ENCODE assay signal across 17 cellular contexts in genomic region chr1:234234199-234234598, GRCh38.
"Had no signal": no experiment of that assay in that cellular context is flagged by ENCODE, and none has a peak within 500 bp of the region (broad histone marks: within the 10 kb centered on the region; RNA-seq: fewer than 3 reads in every experiment).

No MANE protein-coding gene starts in this region.

- H3K9me3 Mint-ChIP-seq: naive thymus-derived CD8-positive, alpha-beta T cell; stimulated activated naive B cell treated with anti-CD40 and anti-IgM and Interleukin-4, amounts not matched to agents 10 μg/mL and 1 μg/mL and 100 μg/mL, for 72 hours; stimulated activated naive CD8-positive, alpha-beta T cell treated with anti-CD3 and anti-CD28 coated beads, Interleukin-15, amount 100 ng/mL, for 72 hours had no signal

- H3K4me3 Mint-ChIP-seq: naive thymus-derived CD8-positive, alpha-beta T cell; stimulated activated naive B cell treated with anti-CD40 and anti-IgM and Interleukin-4, amounts not matched to agents 10 μg/mL and 1 μg/mL and 100 μg/mL, for 72 hours; stimulated activated naive CD8-positive, alpha-beta T cell treated with anti-CD3 and anti-CD28 coated beads, Interleukin-15, amount 100 ng/mL, for 72 hours had no signal

- H3K4me1 ChIP-seq: right atrium auricular region, sigmoid colon, testis, transverse colon had no signal

- ATAC-seq: esophagus mucosa; heart right ventricle; naive thymus-derived CD8-positive, alpha-beta T cell; stimulated activated naive B cell treated with anti-CD40 and anti-IgM and Interleukin-4, amounts not matched to agents 10 μg/mL and 1 μg/mL and 100 μg/mL, for 72 hours; stimulated activated naive CD8-positive, alpha-beta T cell treated with anti-CD3 and anti-CD28 coated beads, Interleukin-15, amount 100 ng/mL, for 72 hours had no signal

- H3K27me3 ChIP-seq: ovary, right atrium auricular region, testis had no signal

- H3K36me3 ChIP-seq: heart right ventricle, ovary, right atrium auricular region, sigmoid colon, transverse colon had no signal

- H3K27ac Mint-ChIP-seq: naive thymus-derived CD8-positive, alpha-beta T cell; stimulated activated naive B cell treated with anti-CD40 and anti-IgM and Interleukin-4, amounts not matched to agents 10 μg/mL and 1 μg/mL and 100 μg/mL, for 72 hours; stimulated activated naive CD8-positive, alpha-beta T cell treated with anti-CD3 and anti-CD28 coated beads, Interleukin-15, amount 100 ng/mL, for 72 hours had no signal

- H3K36me3 Mint-ChIP-seq: naive thymus-derived CD8-positive, alpha-beta T cell; stimulated activated naive B cell treated with anti-CD40 and anti-IgM and Interleukin-4, amounts not matched to agents 10 μg/mL and 1 μg/mL and 100 μg/mL, for 72 hours had no signal

- H3K4me3 ChIP-seq: heart right ventricle, ovary, right atrium auricular region, sigmoid colon, skin epidermis, testis, transverse colon had no signal

- DNase-seq: cortex of kidney; effector memory CD4-positive, alpha-beta T cell; heart right ventricle; hypothalamus; kidney glomerular epithelial cell; naive thymus-derived CD8-positive, alpha-beta T cell; ovary; sigmoid colon; stimulated activated CD4-positive, alpha-beta T cell treated with anti-CD3 and anti-CD28 coated beads, Interleukin-2, amount 100 ng/mL, for 24 hours; stimulated activated CD4-positive, alpha-beta T cell treated with anti-CD3 and anti-CD28 coated beads, Interleukin-4, amount 100 ng/mL, for 4 hours; stimulated activated naive B cell treated with anti-CD40 and anti-IgM and Interleukin-4, amounts not matched to agents 10 μg/mL and 1 μg/mL and 100 μg/mL, for 72 hours; stimulated activated naive CD8-positive, alpha-beta T cell treated with anti-CD3 and anti-CD28 coated beads, Interleukin-15, amount 100 ng/mL, for 72 hours; testis; transverse colon had no signal

- H3K27ac ChIP-seq: heart right ventricle, ovary, right atrium auricular region, sigmoid colon, skin epidermis, testis, transverse colon had no signal

- H3K9me3 ChIP-seq: heart right ventricle, ovary, right atrium auricular region, sigmoid colon, testis, transverse colon had no signal
